9 cellular contexts compared by ENCODE assay signal in the genomic region with DNA sequence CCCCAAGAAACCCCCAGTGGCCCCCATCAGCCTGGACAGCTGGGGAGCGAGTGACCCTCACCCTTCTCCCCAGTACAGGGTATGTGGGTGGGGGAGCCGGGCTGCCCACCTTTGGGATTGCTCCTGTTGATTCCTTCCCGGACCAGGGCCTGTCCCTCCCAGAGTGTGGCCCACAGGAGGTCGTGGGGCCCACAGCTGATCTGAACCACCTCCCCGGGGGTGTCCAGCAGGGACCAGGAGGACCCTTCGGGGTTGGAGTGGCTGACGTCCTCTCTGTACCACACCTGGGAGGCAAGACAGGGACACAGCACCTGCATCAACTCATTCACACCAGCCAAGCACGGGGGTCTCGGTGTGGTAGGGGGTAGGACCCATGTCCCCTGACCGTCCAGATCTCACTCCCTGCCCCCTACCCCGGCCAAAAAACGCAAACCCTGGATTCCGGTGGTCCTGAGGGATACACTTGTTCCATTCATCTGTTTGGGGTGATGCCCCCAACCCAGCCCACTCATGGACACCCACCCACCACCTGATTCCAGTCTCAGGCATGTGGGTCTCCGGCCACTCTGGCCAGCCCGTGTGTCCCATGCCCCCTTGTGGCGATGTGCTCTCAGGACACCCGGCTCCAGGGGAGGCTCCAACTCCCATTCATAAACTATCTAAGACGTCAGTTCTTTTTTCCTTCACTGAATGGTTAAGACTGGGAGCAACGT. TPM values are rescaled to one million over a fixed set of nuclear protein-coding genes. Genes with fewer than 3 reads are reported as not detected.
DNase-seq lines count a peak whose midpoint lies in the region; ATAC-seq, FAIRE-seq and TF ChIP-seq lines count a peak whose summit lies in the region.
"Had no signal": no experiment of that assay in that cellular context is flagged by ENCODE, and none has a peak within 500 bp of the region (broad histone marks: within the 10 kb centered on the region; RNA-seq: fewer than 3 reads in every experiment).

No MANE protein-coding gene starts in this region.

- H3K14ac ChIP-seq in IMR-90 (replicated peaks; ENCODE audit: low read depth, low read length): no peak overlapping the region

- H2AFZ ChIP-seq in IMR-90 (replicated peaks; ENCODE audit: low read length, poor library complexity): peak overlapping the region; percentile 13

- no peak overlapping the region for H3K4ac ChIP-seq in IMR-90 (ENCODE audit: low read depth, low read length)

- no peak overlapping the region for H3K4me2 ChIP-seq in IMR-90 (ENCODE audit: low read depth, low read length)

- no peak overlapping the region for H2BK120ac ChIP-seq in IMR-90 (ENCODE audit: low read depth, low read length)

- POLR2A ChIA-PET in AG04449 (lab: Yijun Ruan, JAX) (no interaction called here), IMR-90 (lab: Charles Lee; ENCODE audit: unreplicated experiment) (no interaction called here)
- POLR2A ChIA-PET in activated CD4-positive, alpha-beta memory T cell treated with anti-CD3 and anti-CD28 coated beads, Interleukin-2, amount 10 ng/mL, durations not matched to agents 7 days and 5 days (lab: Charles Lee): interaction anchor here (0.9 kb wide), 1 partner anchor 10 kb away, joined by 5 read pairs; no protein-coding TSS in a partner anchor

- H3K9me3 Mint-ChIP-seq in activated CD4-positive, alpha-beta memory T cell treated with anti-CD3 and anti-CD28 coated beads, Interleukin-2, amount 10 ng/mL, durations not matched to agents 7 days and 5 days: no peaks in the 10 kb centered on the region

- H3K27ac ChIP-seq in IMR-90 (ENCODE audit: insufficient read depth, low read length) (no peak overlapping the region), heart right ventricle (no peak overlapping the region), small intestine (ENCODE audit: low read depth in 1 of 2, low read length in 1 of 2) (no peak overlapping the region)

- 0 out of 2 replicates have a peak overlapping the region, but pooled peaks have one; percentile 45 for H2BK20ac ChIP-seq in IMR-90 (ENCODE audit: low read depth, low read length)

- peaks cover 41% of the 10 kb centered on the region for H3K36me3 Mint-ChIP-seq in activated CD4-positive, alpha-beta memory T cell treated with anti-CD3 and anti-CD28 coated beads, Interleukin-2, amount 10 ng/mL, durations not matched to agents 7 days and 5 days (ENCODE audit: low read depth)

- FAIRE-seq in small intestine (lab: Jason Lieb, UNC): no peak
- FAIRE-seq: endometrium had no signal

- peak overlapping the region; percentile 55 for H2AK9ac ChIP-seq in IMR-90 (replicated peaks; ENCODE audit: low read depth, low read length, poor library complexity)

- H2AK5ac ChIP-seq in IMR-90 (ENCODE audit: low read depth, low read length): no peak overlapping the region

- H3K4me3 Mint-ChIP-seq in activated CD4-positive, alpha-beta memory T cell treated with anti-CD3 and anti-CD28 coated beads, Interleukin-2, amount 10 ng/mL, durations not matched to agents 7 days and 5 days: no peak overlapping the region

- no peaks in the 10 kb centered on the region for H4K20me1 ChIP-seq in IMR-90 (ENCODE audit: insufficient read depth, low read length)

- H3K4me1 ChIP-seq in IMR-90 (ENCODE audit: control insufficient read depth, insufficient read depth, low read length): no peaks in the 10 kb centered on the region
- H3K4me1 ChIP-seq in heart right ventricle: peaks cover 0 to 19% (median 14%) of the 10 kb centered on the region in 9 donors
- no peaks in the 10 kb centered on the region for H3K4me1 ChIP-seq in small intestine (ENCODE audit: control insufficient read depth in 2 of 2, insufficient read depth in 1 of 2, low read depth in 1 of 2, low read length in 1 of 2)

- no TSS peak for BruUV-seq in IMR-90 (replicated peaks; lab: Mats Ljungman, UMichigan)

- no peak for TF ChIP-seq POLR2A in IMR-90 (IDR thresholded peaks at IDR 0.05; ENCODE audit: low read depth, low read length)

- H3K9me3 ChIP-seq in IMR-90 (ENCODE audit: control insufficient read depth, insufficient read depth, low read length) (no peaks in the 10 kb centered on the region), heart right ventricle (no peaks in the 10 kb centered on the region), small intestine (ENCODE audit: control insufficient read depth, low read depth) (no peaks in the 10 kb centered on the region)

- no peaks in the 10 kb centered on the region for H3K27me3 Mint-ChIP-seq in activated CD4-positive, alpha-beta memory T cell treated with anti-CD3 and anti-CD28 coated beads, Interleukin-2, amount 10 ng/mL, durations not matched to agents 7 days and 5 days

- intact Hi-C loops in IMR-90 (cut with micrococcal nuclease): loop anchor here (1.0 kb wide), 1 partner anchor 220 kb away; no protein-coding TSS in a partner anchor
- intact Hi-C loops in heart right ventricle (cut with DNase I): loop anchor here in 7 of 10 donors (2.0 to 10.0 kb wide), 4 partner anchors 126 to 220 kb away; no protein-coding TSS in a partner anchor

- H3K36me3 ChIP-seq in IMR-90 (ENCODE audit: control insufficient read depth, insufficient read depth, low read length) (peaks cover 33% of the 10 kb centered on the region), heart right ventricle (peaks cover 0 to 93% (median 25%) of the 10 kb centered on the region in 9 donors), small intestine (ENCODE audit: control insufficient read depth in 2 of 2, insufficient read depth in 2 of 2, low read length in 2 of 2) (no peaks in the 10 kb centered on the region)

- H3K79me1 ChIP-seq in IMR-90 (ENCODE audit: low read depth in 1 of 2, low read length in 2 of 2): 0 out of 4 replicates have a peak, but pooled peaks cover 0 to 4% of the 10 kb centered on the region in 2 experiments

- TF ChIP-seq RAD21 in IMR-90 (IDR thresholded peaks at IDR 0.05; ENCODE audit: low read length): peak; percentile 62

- no peak overlapping the region for H3K27ac Mint-ChIP-seq in activated CD4-positive, alpha-beta memory T cell treated with anti-CD3 and anti-CD28 coated beads, Interleukin-2, amount 10 ng/mL, durations not matched to agents 7 days and 5 days

- no CpG with 5 or more reads among the region's 19 CpGs for WGBS in IMR-90 (ENCODE audit: extremely low coverage in 2 of 2, insufficient read length in 1 of 2), 2 experiments
- WGBS in heart right ventricle, 2 donors: 69 to 72% methylated on average over 19 of the region's 19 CpGs
- 61 to 71% (median 68%) methylated on average over 18 to 19 of the region's 19 CpGs for WGBS in small intestine, 3 donors

- no peak overlapping the region for H3K23ac ChIP-seq in IMR-90 (ENCODE audit: low read depth, low read length)

- H3K4me3 ChIP-seq in AG04449 (ENCODE audit: low read depth, low read length): no peak overlapping the region
- H3K4me3 ChIP-seq in IMR-90 (ENCODE audit: insufficient read depth, low read depth, low read length): no peak overlapping the region
- no peak overlapping the region for H3K4me3 ChIP-seq in heart right ventricle
- H3K4me3 ChIP-seq in small intestine (ENCODE audit: low read depth in 1 of 2, low read length in 2 of 2): no peak overlapping the region

- H3K27me3 ChIP-seq in IMR-90 (ENCODE audit: control insufficient read depth, insufficient read depth, low read length): no peaks in the 10 kb centered on the region
- no peaks in the 10 kb centered on the region for H3K27me3 ChIP-seq in heart right ventricle
- no peaks in the 10 kb centered on the region for H3K27me3 ChIP-seq in small intestine (ENCODE audit: control insufficient read depth in 2 of 2, insufficient read depth in 2 of 2, low read length in 2 of 2)

- H4K8ac ChIP-seq in IMR-90 (ENCODE audit: low read depth in 2 of 2, low read length in 2 of 2): no peak overlapping the region

- ATAC-seq in IMR-90 (ENCODE audit: low read depth) (peak; percentile 95), heart right ventricle (peak; percentile 15 to 61 (median 40)), HG02610 (IDR thresholded peaks at IDR 0.05; ENCODE audit: unreplicated experiment) (no peak)

- H4K91ac ChIP-seq in IMR-90 (ENCODE audit: insufficient read depth, low read depth, low read length): no peak overlapping the region

- CTCF ChIA-PET in AG04449 (lab: Yijun Ruan, JAX) (interaction anchor here (0.8 to 2.5 kb wide), 7 partner anchors 9 to 220 kb away, joined by 3 to 14 read pairs (median 4); a partner anchor contains a TSS), IMR-90 (lab: Yijun Ruan, JAX) (interaction anchor here (0.7 kb wide), 1 partner anchor 9 kb away, joined by 3 read pairs; no protein-coding TSS in a partner anchor)
- CTCF ChIA-PET in activated CD4-positive, alpha-beta memory T cell treated with anti-CD3 and anti-CD28 coated beads, Interleukin-2, amount 10 ng/mL, durations not matched to agents 7 days and 5 days (lab: Charles Lee): no interaction called here

- peaks cover 6% of the 10 kb centered on the region; the same call in 1 of the 2 replicates for H3K9me1 ChIP-seq in IMR-90 (ENCODE audit: insufficient read depth, low read length)

- H2BK15ac ChIP-seq in IMR-90 (ENCODE audit: low read depth, low read length): no peak overlapping the region

- peak; percentile 79 for TF ChIP-seq CTCF in AG04449 (IDR thresholded peaks at IDR 0.05; ENCODE audit: insufficient read depth, low read length, missing control alignments)
- peak; percentile 71 for TF ChIP-seq CTCF in GM10266 (IDR thresholded peaks at IDR 0.05; ENCODE audit: control insufficient read depth, insufficient read depth, low read depth, missing control alignments)
- peak; percentile 69 for TF ChIP-seq CTCF in IMR-90 (conservative IDR thresholded peaks at IDR 0.05; ENCODE audit: low read depth, low read length)
- TF ChIP-seq CTCF in heart right ventricle (IDR thresholded peaks at IDR 0.05): peak; percentile 52 to 77 (median 76)

- DNase-seq in AG04449 (ENCODE audit: low read depth, low spot score) (no peak), GM10266 (ENCODE audit: extremely low spot score) (peak; percentile 73), IMR-90 (peak; percentile 28), heart right ventricle (peak in 1 of 2 donors; percentile 31), small intestine (peak; percentile 46), dedifferentiated amniotic fluid mesenchymal stem cell (ENCODE audit: extremely low spot score) (no peak)
- peak; percentile 23 for DNase-seq in activated CD4-positive, alpha-beta memory T cell treated with anti-CD3 and anti-CD28 coated beads, Interleukin-2, amount 10 ng/mL, durations not matched to agents 7 days and 5 days

- no peak overlapping the region for H3K18ac ChIP-seq in IMR-90 (ENCODE audit: low read depth, low read length)

- H3K4me1 Mint-ChIP-seq in activated CD4-positive, alpha-beta memory T cell treated with anti-CD3 and anti-CD28 coated beads, Interleukin-2, amount 10 ng/mL, durations not matched to agents 7 days and 5 days: no peaks in the 10 kb centered on the region

- no peak overlapping the region for H3K56ac ChIP-seq in IMR-90 (ENCODE audit: extremely low read depth, insufficient read depth, low read length)

- in situ Hi-C loops in IMR-90 (cut with MboI; ENCODE audit: low sequenced_read_pairs): no loop called here

- H3K9ac ChIP-seq in IMR-90 (ENCODE audit: low read depth, low read length): no peak overlapping the region

- H2BK5ac ChIP-seq in IMR-90 (ENCODE audit: low read depth, low read length, poor library complexity, severe bottlenecking): no peak overlapping the region

- H4K5ac ChIP-seq in IMR-90 (ENCODE audit: low read depth, low read length): no peak overlapping the region

- dilution Hi-C loops in IMR-90 (cut with HindIII; ENCODE audit: low sequenced_read_pairs, unreplicated experiment): no loop called here

RNA-seq across cellular contexts. Expression of a gene that starts 10.9 kb away (rescaled TPM):
- total RNA-seq in IMR-90 (2012; rRNA removed): 6.9 and 14.7 TPM in 2 replicates
- polyA plus RNA-seq in IMR-90 (2012; rRNA removed): 10.6 and 11.5 TPM in 2 replicates
- polyA plus RNA-seq in IMR-90 (2012; cell fraction: cytosol; rRNA removed): 6.5 and 9.9 TPM in 2 replicates
- polyA plus RNA-seq in IMR-90 (2012; cell fraction: nucleus; rRNA removed; ENCODE audit: low replicate concordance): 18.6 and 48.0 TPM in 2 replicates
- total RNA-seq in activated CD4-positive, alpha-beta memory T cell treated with anti-CD3 and anti-CD28 coated beads, Interleukin-2, amount 10 ng/mL, durations not matched to agents 7 days and 5 days: 10 to 100 TPM; 63.9 to 69.4 TPM
- 10 to 100 TPM; 12.8 to 23.8 (median 15.4) TPM for total RNA-seq in heart right ventricle
- 10 to 100 TPM; 13.6 to 15.9 TPM for polyA plus RNA-seq in heart right ventricle
- polyA plus RNA-seq in small intestine: 10 to 100 TPM in 2 of 3 donors, 1 to 10 TPM in 1; 9.2 to 20.6 (median 12.5) TPM

RNA-seq across cellular contexts. Expression of a gene that starts 29.9 kb away (rescaled TPM):
- total RNA-seq in IMR-90 (2012; rRNA removed) (not detected in 2 replicates), heart right ventricle (not detected)
- polyA plus RNA-seq in IMR-90 (2012; rRNA removed) (not detected in 2 replicates), heart right ventricle (under 1 TPM in 1 of 2 donors, not detected in 1; 0.06 TPM), small intestine (1 to 10 TPM in 2 of 3 donors, not detected in 1; 2.6 to 4.1 TPM)
- polyA plus RNA-seq in IMR-90 (2012; cell fraction: cytosol; rRNA removed): 0.11 and 0.22 TPM in 2 replicates
- 0.27 TPM in 1 of 2 replicates, not detected in the other for polyA plus RNA-seq in IMR-90 (2012; cell fraction: nucleus; rRNA removed; ENCODE audit: low replicate concordance)
- total RNA-seq in activated CD4-positive, alpha-beta memory T cell treated with anti-CD3 and anti-CD28 coated beads, Interleukin-2, amount 10 ng/mL, durations not matched to agents 7 days and 5 days: under 1 TPM; 0.43 TPM

RNA-seq across cellular contexts. Expression of a gene that starts 40.4 kb away (rescaled TPM):
- total RNA-seq in IMR-90 (2012; rRNA removed): 24.7 and 30.6 TPM in 2 replicates
- polyA plus RNA-seq in IMR-90 (2012; rRNA removed): 68.3 and 91.3 TPM in 2 replicates
- 81.9 and 90.8 TPM in 2 replicates for polyA plus RNA-seq in IMR-90 (2012; cell fraction: cytosol; rRNA removed)
- polyA plus RNA-seq in IMR-90 (2012; cell fraction: nucleus; rRNA removed; ENCODE audit: low replicate concordance): 23.2 and 48.0 TPM in 2 replicates
- total RNA-seq in activated CD4-positive, alpha-beta memory T cell treated with anti-CD3 and anti-CD28 coated beads, Interleukin-2, amount 10 ng/mL, durations not matched to agents 7 days and 5 days: 10 to 100 TPM; 49.4 to 49.9 TPM
- total RNA-seq in heart right ventricle: 100 to 1,000 TPM; 174 to 267 (median 218) TPM
- polyA plus RNA-seq in heart right ventricle: 100 to 1,000 TPM; 135 to 206 TPM
- polyA plus RNA-seq in small intestine: 100 to 1,000 TPM; 186 to 384 (median 323) TPM

Comparison
In these comparisons a context has a peak if more than half of its experiments do, and no peak if none do; other contexts are left out.
1. DNase-seq: peak in GM10266 (single experiment), IMR-90 (single experiment), activated CD4-positive, alpha-beta memory T cell treated with anti-CD3 and anti-CD28 coated beads, Interleukin-2, amount 10 ng/mL, durations not matched to agents 7 days and 5 days (single experiment) and small intestine (single experiment); none in AG04449 (single experiment) and dedifferentiated amniotic fluid mesenchymal stem cell (single experiment).
2. Peak in every context shown above with its lines, with median percentiles within 50 percentile points of each other: CTCF ChIP-seq.